In the genomic region with DNA sequence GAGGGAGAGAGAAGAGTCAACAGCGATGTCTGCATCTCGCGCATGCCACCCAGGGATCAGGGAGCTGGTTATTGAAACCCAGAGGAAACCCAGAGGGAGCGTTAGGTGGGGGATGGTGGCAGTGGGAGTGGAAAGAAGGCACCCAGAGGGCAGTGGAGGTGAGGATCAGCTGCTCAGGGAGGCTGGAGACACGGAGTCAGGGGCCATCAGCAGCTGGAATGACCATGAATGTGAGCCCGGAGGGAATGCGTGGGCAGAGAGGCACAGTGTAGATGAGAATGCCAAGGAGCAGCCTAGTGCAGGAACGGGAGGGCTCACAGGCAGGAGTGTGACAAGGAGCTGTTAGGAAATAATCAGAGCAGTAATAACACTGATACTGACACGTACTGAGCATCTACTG, we compare ENCODE assay signal across 20 cellular contexts. TPM values are rescaled to one million over a fixed set of nuclear protein-coding genes. Genes with fewer than 3 reads are reported as not detected.
"Had no signal": no experiment of that assay in that cellular context is flagged by ENCODE, and none has a peak within 500 bp of the region (broad histone marks: within the 10 kb centered on the region; RNA-seq: fewer than 3 reads in every experiment).

No MANE protein-coding gene starts in this region.

- H3K36me3 ChIP-seq: esophagus muscularis mucosa, gastrocnemius medialis, left ventricle myocardium inferior, lower lobe of right lung, pancreas, thyroid gland had no signal

- H3K27ac Mint-ChIP-seq: natural killer cell treated with Interleukin-12 subunit alpha and Interleukin-12 subunit beta and Interleukin-15 and Interleukin-18, amount 100 ng/mL, for 72 hours; progenitor cell of endocrine pancreas; type B pancreatic cell had no signal

- H3K4me1 ChIP-seq: esophagus muscularis mucosa, gastrocnemius medialis, left ventricle myocardium inferior, lower lobe of right lung, pancreas, thyroid gland had no signal

- H3K9me3 ChIP-seq: gastrocnemius medialis, left ventricle myocardium inferior, lower lobe of right lung, pancreas, thyroid gland had no signal

- DNase-seq: effector memory CD4-positive, alpha-beta T cell; gastrocnemius medialis; immature natural killer cell; left ventricle myocardium inferior; lower lobe of right lung; mesenchymal stem cell; midbrain; occipital lobe; pancreas; retina; stimulated activated CD4-positive, alpha-beta T cell treated with anti-CD3 and anti-CD28 coated beads, Interleukin-2, amount 100 ng/mL, for 24 hours; stimulated activated naive CD4-positive, alpha-beta T cell treated with Interleukin-2 at 50 U/mL for 16 hours; thyroid gland had no signal

- H3K27ac ChIP-seq: epithelial cell of prostate, esophagus muscularis mucosa, gastrocnemius medialis, left ventricle myocardium inferior, lower lobe of right lung, pancreas, skin epidermis, thyroid gland had no signal

- H3K9me3 Mint-ChIP-seq: immature natural killer cell; natural killer cell treated with Interleukin-12 subunit alpha and Interleukin-12 subunit beta and Interleukin-15 and Interleukin-18, amount 100 ng/mL, for 72 hours; type B pancreatic cell had no signal

- H3K4me3 Mint-ChIP-seq: immature natural killer cell; natural killer cell treated with Interleukin-12 subunit alpha and Interleukin-12 subunit beta and Interleukin-15 and Interleukin-18, amount 100 ng/mL, for 72 hours; type B pancreatic cell had no signal

- H3K36me3 Mint-ChIP-seq: immature natural killer cell; natural killer cell treated with Interleukin-12 subunit alpha and Interleukin-12 subunit beta and Interleukin-15 and Interleukin-18, amount 100 ng/mL, for 72 hours; type B pancreatic cell had no signal

- H3K27me3 ChIP-seq: pancreas, thyroid gland had no signal

- H3K4me3 ChIP-seq: esophagus muscularis mucosa, gastrocnemius medialis, left ventricle myocardium inferior, lower lobe of right lung, pancreas, skin epidermis, thyroid gland had no signal

RNA-seq across cellular contexts. Expression of gene RSPO4, which starts 36.2 kb away (rescaled TPM):
- total RNA-seq: fibroblast of villous mesenchyme, gastrocnemius medialis, left ventricle myocardium inferior, occipital lobe had no signal

RNA-seq across cellular contexts. Expression of gene ANGPT4, which starts 49.8 kb away (rescaled TPM):
- total RNA-seq: fibroblast of villous mesenchyme; natural killer cell treated with Interleukin-12 subunit alpha and Interleukin-12 subunit beta and Interleukin-15 and Interleukin-18, amount 100 ng/mL, for 72 hours; occipital lobe; progenitor cell of endocrine pancreas had no signal
